10 cellular contexts compared by ENCODE assay signal in genomic region chr15:50883903-50884302, GRCh38. TPM values are rescaled to one million over a fixed set of nuclear protein-coding genes. Genes with fewer than 3 reads are reported as not detected.
DNase-seq lines count a peak whose midpoint lies in the region; ATAC-seq, FAIRE-seq and TF ChIP-seq lines count a peak whose summit lies in the region.
"Had no signal": no experiment of that assay in that cellular context is flagged by ENCODE, and none has a peak within 500 bp of the region (broad histone marks: within the 10 kb centered on the region; RNA-seq: fewer than 3 reads in every experiment).

No MANE protein-coding gene starts in this region.

- H3F3A ChIP-seq in smooth muscle cell (ENCODE audit: low read depth), result peaks cover 20% of the 10 kb centered on the region

- H3K36me3 ChIP-seq in bronchial epithelial cell (ENCODE audit: control insufficient read depth, insufficient read depth, low read length), result no peaks in the 10 kb centered on the region
- H3K36me3 ChIP-seq in smooth muscle cell (ENCODE audit: low read depth), result no peaks in the 10 kb centered on the region

- TF ChIP-seq CTCF in bronchial epithelial cell (IDR thresholded peaks at IDR 0.05; ENCODE audit: insufficient read depth, low read length, severe bottlenecking) (no peak), smooth muscle cell (IDR thresholded peaks at IDR 0.05; ENCODE audit: borderline replicate concordance, insufficient read depth, poor library complexity, severe bottlenecking) (no peak), GM10266 (IDR thresholded peaks at IDR 0.05; ENCODE audit: control insufficient read depth, insufficient read depth, low read depth, missing control alignments) (no peak)

- peak; percentile 64 for FAIRE-seq in GM12892 (lab: Jason Lieb, UNC)
- no peak for FAIRE-seq in bronchial epithelial cell (lab: Jason Lieb, UNC)

- peak overlapping the region; percentile 87 for H3K27ac ChIP-seq in smooth muscle cell (ENCODE audit: low read depth)

- ATAC-seq in HG02642 (IDR thresholded peaks at IDR 0.05; ENCODE audit: poor library complexity, unreplicated experiment), result no peak

- H3K4me3 ChIP-seq in bronchial epithelial cell (ENCODE audit: low read depth, low read length), result no peak overlapping the region
- no peak overlapping the region for H3K4me3 ChIP-seq in smooth muscle cell

- H3K4me2 ChIP-seq in smooth muscle cell, result peak overlapping the region; percentile 54

- H3K4me1 ChIP-seq in smooth muscle cell (ENCODE audit: low read depth), result peaks cover 10% of the 10 kb centered on the region

- no peak for DNase-seq in GM12892 (ENCODE audit: insufficient read length)
- peak; percentile 7 for DNase-seq in NCI-H69 (lab: John Stamatoyannopoulos, UW)
- peak; percentile 80 for DNase-seq in bronchial epithelial cell (ENCODE audit: low read depth)
- DNase-seq in smooth muscle cell (lab: John Stamatoyannopoulos, UW; ENCODE audit: unreplicated experiment), result no peak
- DNase-seq in GM10266 (ENCODE audit: extremely low spot score), result no peak
- DNase-seq in inferior parietal cortex (ENCODE audit: extremely low spot score), result no peak
- DNase-seq: activated gamma-delta T cell; NCI-H524; stimulated activated CD4-positive, alpha-beta T cell treated with anti-CD3 and anti-CD28 coated beads, Interleukin-2, amount 100 ng/mL, for 48 hours had no signal

- no peaks in the 10 kb centered on the region for H4K20me1 ChIP-seq in smooth muscle cell (ENCODE audit: low read depth)

- no peak for TF ChIP-seq POLR2A in GM12892 (IDR thresholded peaks at IDR 0.05; ENCODE audit: low read depth, low read length)

- 85% methylated on average over 2 of the region's 2 CpGs for WGBS in smooth muscle cell (ENCODE audit: low lambda C conversion rate)

- H3K9me3 ChIP-seq in smooth muscle cell (replicated peaks; ENCODE audit: low read depth), result no peaks in the 10 kb centered on the region

- no peak overlapping the region for H3K9ac ChIP-seq in smooth muscle cell (ENCODE audit: low read depth)

- H3K27me3 ChIP-seq in bronchial epithelial cell (ENCODE audit: control insufficient read depth, insufficient read depth, low read length), result no peaks in the 10 kb centered on the region
- H3K27me3 ChIP-seq in smooth muscle cell (ENCODE audit: low read depth), result no peaks in the 10 kb centered on the region

- no peak overlapping the region for H2AFZ ChIP-seq in smooth muscle cell (ENCODE audit: low read depth)

- no peaks in the 10 kb centered on the region for H3K79me2 ChIP-seq in smooth muscle cell (ENCODE audit: low read depth)

RNA-seq across cellular contexts. Expression of gene AP4E1, which starts 24.6 kb away (rescaled TPM):
- polyA plus RNA-seq in GM12892 (2012; ENCODE audit: missing spikeins), result 6.1 TPM
- total RNA-seq in bronchial epithelial cell (18.2 and 18.6 TPM in 2 replicates), smooth muscle cell (8.2 and 13.4 TPM in 2 replicates)
- 2.3 and 3.5 TPM in 2 replicates for polyA plus RNA-seq in smooth muscle cell

Comparison
In these comparisons a context has a peak if more than half of its experiments do, and no peak if none do; other contexts are left out.
1. DNase-seq: peak in NCI-H69 (single experiment) and bronchial epithelial cell (single experiment); none in GM12892 (single experiment), smooth muscle cell (single experiment), GM10266 (single experiment) and inferior parietal cortex (single experiment).